In genomic region chr6:42045538-42046460, GRCh38 we compare ENCODE assay signal across 1 cellular context.
TF ChIP-seq lines count a peak whose summit lies in the region.

No MANE protein-coding gene starts in this region.

TF ChIP-seq in HEK293, 187 proteins besides CTCF, POLR2A, EP300 and RAD21 (continued from another document):
- TF ChIP-seq, protein P1, sequence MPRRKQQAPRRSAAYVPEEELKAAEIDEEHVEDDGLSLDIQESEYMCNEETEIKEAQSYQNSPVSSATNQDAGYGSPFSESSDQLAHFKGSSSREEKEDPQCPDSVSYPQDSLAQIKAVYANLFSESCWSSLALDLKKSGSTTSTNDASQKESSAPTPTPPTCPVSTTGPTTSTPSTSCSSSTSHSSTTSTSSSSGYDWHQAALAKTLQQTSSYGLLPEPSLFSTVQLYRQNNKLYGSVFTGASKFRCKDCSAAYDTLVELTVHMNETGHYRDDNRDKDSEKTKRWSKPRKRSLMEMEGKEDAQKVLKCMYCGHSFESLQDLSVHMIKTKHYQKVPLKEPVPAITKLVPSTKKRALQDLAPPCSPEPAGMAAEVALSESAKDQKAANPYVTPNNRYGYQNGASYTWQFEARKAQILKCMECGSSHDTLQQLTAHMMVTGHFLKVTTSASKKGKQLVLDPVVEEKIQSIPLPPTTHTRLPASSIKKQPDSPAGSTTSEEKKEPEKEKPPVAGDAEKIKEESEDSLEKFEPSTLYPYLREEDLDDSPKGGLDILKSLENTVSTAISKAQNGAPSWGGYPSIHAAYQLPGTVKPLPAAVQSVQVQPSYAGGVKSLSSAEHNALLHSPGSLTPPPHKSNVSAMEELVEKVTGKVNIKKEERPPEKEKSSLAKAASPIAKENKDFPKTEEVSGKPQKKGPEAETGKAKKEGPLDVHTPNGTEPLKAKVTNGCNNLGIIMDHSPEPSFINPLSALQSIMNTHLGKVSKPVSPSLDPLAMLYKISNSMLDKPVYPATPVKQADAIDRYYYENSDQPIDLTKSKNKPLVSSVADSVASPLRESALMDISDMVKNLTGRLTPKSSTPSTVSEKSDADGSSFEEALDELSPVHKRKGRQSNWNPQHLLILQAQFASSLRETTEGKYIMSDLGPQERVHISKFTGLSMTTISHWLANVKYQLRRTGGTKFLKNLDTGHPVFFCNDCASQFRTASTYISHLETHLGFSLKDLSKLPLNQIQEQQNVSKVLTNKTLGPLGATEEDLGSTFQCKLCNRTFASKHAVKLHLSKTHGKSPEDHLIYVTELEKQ (tag by site-specific recombination; IDR thresholded peaks at IDR 0.05; ENCODE audit: borderline replicate concordance), result no peak
- TF ChIP-seq ZNF366 (tag by site-specific recombination; conservative IDR thresholded peaks at IDR 0.05) (peak; percentile 69; the same call in 1 of the 2 replicates), HIC1 (tag by site-specific recombination; IDR thresholded peaks at IDR 0.05) (peak; percentile 67), SCRT1 (tag by site-specific recombination; IDR thresholded peaks at IDR 0.05; ENCODE audit: borderline replicate concordance) (peak; percentile 93), PRDM2 (tag by site-specific recombination; IDR thresholded peaks at IDR 0.05; ENCODE audit: borderline replicate concordance) (no peak)
- TF ChIP-seq, protein P2, sequence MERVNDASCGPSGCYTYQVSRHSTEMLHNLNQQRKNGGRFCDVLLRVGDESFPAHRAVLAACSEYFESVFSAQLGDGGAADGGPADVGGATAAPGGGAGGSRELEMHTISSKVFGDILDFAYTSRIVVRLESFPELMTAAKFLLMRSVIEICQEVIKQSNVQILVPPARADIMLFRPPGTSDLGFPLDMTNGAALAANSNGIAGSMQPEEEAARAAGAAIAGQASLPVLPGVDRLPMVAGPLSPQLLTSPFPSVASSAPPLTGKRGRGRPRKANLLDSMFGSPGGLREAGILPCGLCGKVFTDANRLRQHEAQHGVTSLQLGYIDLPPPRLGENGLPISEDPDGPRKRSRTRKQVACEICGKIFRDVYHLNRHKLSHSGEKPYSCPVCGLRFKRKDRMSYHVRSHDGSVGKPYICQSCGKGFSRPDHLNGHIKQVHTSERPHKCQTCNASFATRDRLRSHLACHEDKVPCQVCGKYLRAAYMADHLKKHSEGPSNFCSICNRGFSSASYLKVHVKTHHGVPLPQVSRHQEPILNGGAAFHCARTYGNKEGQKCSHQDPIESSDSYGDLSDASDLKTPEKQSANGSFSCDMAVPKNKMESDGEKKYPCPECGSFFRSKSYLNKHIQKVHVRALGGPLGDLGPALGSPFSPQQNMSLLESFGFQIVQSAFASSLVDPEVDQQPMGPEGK (tag by site-specific recombination; IDR thresholded peaks at IDR 0.05), result peak; percentile 95
